Comparison of ENCODE assay signal across 1 cellular context in genomic region chr2:38523728-38524437, GRCh38.
TF ChIP-seq lines count a peak whose summit lies in the region.

No MANE protein-coding gene starts in this region.

TF ChIP-seq in GM23338, 12 proteins besides CTCF, POLR2A, EP300 and RAD21 (continued from another document):
- no peak for TF ChIP-seq ZNF462 (CRISPR knock-in tag; IDR thresholded peaks at IDR 0.05)
- no peak for TF ChIP-seq POLR2AphosphoS5 (IDR thresholded peaks at IDR 0.05; ENCODE audit: low read depth)
- TF ChIP-seq EZH2 (IDR thresholded peaks at IDR 0.05; ENCODE audit: low read depth, unreplicated experiment): no peak
- TF ChIP-seq ZNF114 (CRISPR knock-in tag; IDR thresholded peaks at IDR 0.05): no peak
- no peak for TF ChIP-seq STAT1 (IDR thresholded peaks at IDR 0.05; ENCODE audit: unreplicated experiment)
